In the genomic region with DNA sequence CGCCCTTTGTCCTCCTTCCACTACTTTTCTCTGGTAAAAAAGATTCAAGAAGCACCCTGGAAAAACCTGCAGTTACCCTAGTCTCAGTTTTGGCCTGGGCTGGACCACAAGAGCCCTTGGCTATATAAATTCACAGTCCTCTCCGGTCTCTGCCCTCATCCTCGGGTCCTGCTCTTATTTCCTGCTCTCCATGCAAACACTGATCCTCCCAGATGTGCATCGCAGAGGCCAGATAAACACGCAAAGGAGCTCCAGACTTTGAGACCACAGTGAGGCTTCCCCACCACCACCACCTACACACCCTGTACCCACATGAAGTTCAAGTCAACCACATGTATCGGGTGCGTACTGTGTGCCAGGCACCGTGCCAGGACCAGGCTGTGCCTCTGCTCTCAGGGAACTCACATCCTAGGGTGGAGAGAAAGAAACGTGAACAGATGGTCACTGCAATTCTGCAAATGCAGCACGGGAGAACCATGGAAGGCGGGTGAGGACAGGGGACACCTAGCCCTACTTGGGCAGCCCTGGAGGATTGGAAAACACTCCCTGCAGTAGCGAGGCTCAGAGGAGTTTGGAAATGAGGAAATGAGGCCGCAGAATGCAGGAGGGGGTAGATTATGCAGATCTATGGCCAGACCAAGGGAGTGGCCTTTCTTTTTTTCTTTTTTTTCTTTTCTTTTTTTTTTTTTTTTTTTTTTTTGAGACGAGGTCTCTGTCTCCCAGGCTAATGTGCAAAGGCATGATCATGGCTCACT, we compare ENCODE assay signal across 1 cellular context.
TF ChIP-seq lines count a peak whose summit lies in the region.

No MANE protein-coding gene starts in this region.

TF ChIP-seq in IMR-90, 13 proteins besides CTCF, POLR2A, EP300 and RAD21:
- TF ChIP-seq MXI1 (IDR thresholded peaks at IDR 0.05; ENCODE audit: borderline replicate concordance, low read depth, low read length) (no peak), CHD1 (IDR thresholded peaks at IDR 0.05; ENCODE audit: low read depth, low read length) (no peak), BHLHE40 (IDR thresholded peaks at IDR 0.05; ENCODE audit: low read depth, low read length) (no peak), MAZ (IDR thresholded peaks at IDR 0.05; ENCODE audit: borderline replicate concordance, low read depth, low read length) (no peak), MAFK (IDR thresholded peaks at IDR 0.05; ENCODE audit: low read depth, low read length) (no peak), NFE2L2 (IDR thresholded peaks at IDR 0.05; ENCODE audit: low read depth, low read length) (no peak), RCOR1 (IDR thresholded peaks at IDR 0.05; ENCODE audit: insufficient replicate concordance, low read length) (no peak), FOS (IDR thresholded peaks at IDR 0.05; ENCODE audit: low read depth, low read length) (no peak), RFX5 (IDR thresholded peaks at IDR 0.05; ENCODE audit: low read depth, low read length) (no peak), SMC3 (IDR thresholded peaks at IDR 0.05; ENCODE audit: low read depth, low read length) (no peak)
- TF ChIP-seq, protein P1, sequence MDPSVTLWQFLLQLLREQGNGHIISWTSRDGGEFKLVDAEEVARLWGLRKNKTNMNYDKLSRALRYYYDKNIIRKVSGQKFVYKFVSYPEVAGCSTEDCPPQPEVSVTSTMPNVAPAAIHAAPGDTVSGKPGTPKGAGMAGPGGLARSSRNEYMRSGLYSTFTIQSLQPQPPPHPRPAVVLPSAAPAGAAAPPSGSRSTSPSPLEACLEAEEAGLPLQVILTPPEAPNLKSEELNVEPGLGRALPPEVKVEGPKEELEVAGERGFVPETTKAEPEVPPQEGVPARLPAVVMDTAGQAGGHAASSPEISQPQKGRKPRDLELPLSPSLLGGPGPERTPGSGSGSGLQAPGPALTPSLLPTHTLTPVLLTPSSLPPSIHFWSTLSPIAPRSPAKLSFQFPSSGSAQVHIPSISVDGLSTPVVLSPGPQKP (IDR thresholded peaks at IDR 0.05; ENCODE audit: borderline replicate concordance, low read depth, low read length) = no peak
